In the genomic region with DNA sequence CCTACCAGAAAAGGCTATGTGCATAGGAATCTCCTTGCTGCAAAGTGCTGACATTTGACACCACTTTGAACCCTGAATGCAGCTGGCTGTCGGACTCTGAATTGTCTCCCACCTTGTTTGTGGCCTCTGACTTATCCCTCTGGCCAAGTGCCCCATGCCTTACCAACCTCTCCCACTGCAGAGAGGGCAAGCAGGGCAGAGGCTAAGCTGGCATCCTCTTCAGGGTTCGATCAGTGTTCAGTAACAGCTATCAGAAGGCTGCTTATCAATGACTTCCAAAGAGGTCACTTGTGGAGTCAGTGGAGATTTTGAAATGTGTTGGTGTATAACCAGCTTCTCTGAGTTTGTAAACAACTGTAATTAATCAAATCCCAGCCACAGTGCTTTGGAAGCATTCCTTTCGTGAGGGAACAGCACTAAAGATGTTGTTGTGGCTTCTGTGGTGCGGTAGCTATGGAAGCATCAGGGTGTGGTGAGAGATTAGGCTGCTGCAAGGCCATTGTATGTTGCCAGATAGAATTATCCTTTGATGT, we compare ENCODE assay signal across 1 cellular context.
TF ChIP-seq lines count a peak whose summit lies in the region.

No MANE protein-coding gene starts in this region.

TF ChIP-seq in IMR-90, 13 proteins besides CTCF, POLR2A, EP300 and RAD21 (continued from another document):
- no peak for TF ChIP-seq BHLHE40 (IDR thresholded peaks at IDR 0.05; ENCODE audit: low read depth, low read length)
- TF ChIP-seq NFE2L2 (IDR thresholded peaks at IDR 0.05; ENCODE audit: low read depth, low read length), result no peak
- TF ChIP-seq RFX5 (IDR thresholded peaks at IDR 0.05; ENCODE audit: low read depth, low read length), result no peak
- TF ChIP-seq CHD1 (IDR thresholded peaks at IDR 0.05; ENCODE audit: low read depth, low read length), result no peak
- TF ChIP-seq, protein P1, sequence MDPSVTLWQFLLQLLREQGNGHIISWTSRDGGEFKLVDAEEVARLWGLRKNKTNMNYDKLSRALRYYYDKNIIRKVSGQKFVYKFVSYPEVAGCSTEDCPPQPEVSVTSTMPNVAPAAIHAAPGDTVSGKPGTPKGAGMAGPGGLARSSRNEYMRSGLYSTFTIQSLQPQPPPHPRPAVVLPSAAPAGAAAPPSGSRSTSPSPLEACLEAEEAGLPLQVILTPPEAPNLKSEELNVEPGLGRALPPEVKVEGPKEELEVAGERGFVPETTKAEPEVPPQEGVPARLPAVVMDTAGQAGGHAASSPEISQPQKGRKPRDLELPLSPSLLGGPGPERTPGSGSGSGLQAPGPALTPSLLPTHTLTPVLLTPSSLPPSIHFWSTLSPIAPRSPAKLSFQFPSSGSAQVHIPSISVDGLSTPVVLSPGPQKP (IDR thresholded peaks at IDR 0.05; ENCODE audit: borderline replicate concordance, low read depth, low read length), result no peak
- TF ChIP-seq MAZ (IDR thresholded peaks at IDR 0.05; ENCODE audit: borderline replicate concordance, low read depth, low read length), result no peak
- TF ChIP-seq, protein P2, sequence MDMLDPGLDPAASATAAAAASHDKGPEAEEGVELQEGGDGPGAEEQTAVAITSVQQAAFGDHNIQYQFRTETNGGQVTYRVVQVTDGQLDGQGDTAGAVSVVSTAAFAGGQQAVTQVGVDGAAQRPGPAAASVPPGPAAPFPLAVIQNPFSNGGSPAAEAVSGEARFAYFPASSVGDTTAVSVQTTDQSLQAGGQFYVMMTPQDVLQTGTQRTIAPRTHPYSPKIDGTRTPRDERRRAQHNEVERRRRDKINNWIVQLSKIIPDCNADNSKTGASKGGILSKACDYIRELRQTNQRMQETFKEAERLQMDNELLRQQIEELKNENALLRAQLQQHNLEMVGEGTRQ (IDR thresholded peaks at IDR 0.05; ENCODE audit: low read depth, low read length), result no peak
- no peak for TF ChIP-seq RCOR1 (IDR thresholded peaks at IDR 0.05; ENCODE audit: insufficient replicate concordance, low read length)
- no peak for TF ChIP-seq FOS (IDR thresholded peaks at IDR 0.05; ENCODE audit: low read depth, low read length)
- no peak for TF ChIP-seq MXI1 (IDR thresholded peaks at IDR 0.05; ENCODE audit: borderline replicate concordance, low read depth, low read length)
- TF ChIP-seq SMC3 (IDR thresholded peaks at IDR 0.05; ENCODE audit: low read depth, low read length), result no peak
- TF ChIP-seq CEBPB (IDR thresholded peaks at IDR 0.05; ENCODE audit: low read depth, low read length), result no peak
TF ChIP-seq in IMR-90: peak in this region for 0.
